Comparison of ENCODE assay signal across 8 cellular contexts in genomic region chr3:42572278-42572677, GRCh38. TPM values are rescaled to one million over a fixed set of nuclear protein-coding genes. Genes with fewer than 3 reads are reported as not detected.
DNase-seq lines count a peak whose midpoint lies in the region; ATAC-seq and TF ChIP-seq lines count a peak whose summit lies in the region.

No MANE protein-coding gene starts in this region.

- WGBS in smooth muscle cell (ENCODE audit: low lambda C conversion rate), result 40% methylated on average over 3 of the region's 3 CpGs
- 60 to 72% (median 61%) methylated on average over 3 of the region's 3 CpGs for WGBS in stomach, 5 donors

- H2AFZ ChIP-seq in smooth muscle cell (ENCODE audit: low read depth), result no peak overlapping the region

- peaks cover 17% of the 10 kb centered on the region for H3K36me3 ChIP-seq in smooth muscle cell (ENCODE audit: low read depth)
- peaks cover 11 to 53% (median 41%) of the 10 kb centered on the region in 4 donors for H3K36me3 ChIP-seq in stomach

- POLR2A ChIA-PET in activated CD4-positive, alpha-beta T cell treated with anti-CD3 and anti-CD28 coated beads for 36 hours (lab: Charles Lee), result no interaction called here

- H3K79me2 ChIP-seq in smooth muscle cell (ENCODE audit: low read depth), result peaks cover 68% of the 10 kb centered on the region

- peaks cover 8% of the 10 kb centered on the region for H3K9me3 ChIP-seq in smooth muscle cell (replicated peaks; ENCODE audit: low read depth)
- H3K9me3 ChIP-seq in stomach, result peaks cover 0 to 12% (median 1%) of the 10 kb centered on the region in 4 donors

- no peak for TF ChIP-seq EP300 in stomach (IDR thresholded peaks at IDR 0.05)

- no peak overlapping the region for H3K9ac ChIP-seq in smooth muscle cell (ENCODE audit: low read depth)

- peaks cover 57% of the 10 kb centered on the region for H4K20me1 ChIP-seq in smooth muscle cell (ENCODE audit: low read depth)

- H3K27me3 ChIP-seq in smooth muscle cell (ENCODE audit: low read depth), result no peaks in the 10 kb centered on the region
- no peaks in the 10 kb centered on the region for H3K27me3 ChIP-seq in stomach

- H3K4me3 Mint-ChIP-seq in activated CD4-positive, alpha-beta T cell treated with anti-CD3 and anti-CD28 coated beads for 36 hours, result no peak overlapping the region
- H3K4me3 Mint-ChIP-seq in activated T-helper 2 cell treated with anti-CD3 and anti-CD28 coated beads, Interferon-gamma antibody, Interleukin-2, Interleukin-4, amounts not matched to agents 10 μg/mL and 5 μg/mL and 100 μg/mL, durations not matched to agents 14 hours and 24 hours and 36 hours (ENCODE audit: low read depth), result no peak overlapping the region

- TF ChIP-seq CTCF in smooth muscle cell (IDR thresholded peaks at IDR 0.05; ENCODE audit: borderline replicate concordance, insufficient read depth, poor library complexity, severe bottlenecking) (peak; percentile 36), stomach (IDR thresholded peaks at IDR 0.05) (peak in 2 of 7 experiments; percentile 15 to 16)

- DNase-seq in activated CD4-positive, alpha-beta T cell treated with anti-CD3 and anti-CD28 coated beads for 36 hours, result peak; percentile 33
- no peak for DNase-seq in activated CD4-positive, alpha-beta T cell treated with anti-CD3 and anti-CD28 coated beads, Interleukin-2, amount 50 U/mL, for 1 hour
- peak; percentile 37 to 59 for DNase-seq in SW 1271 (lab: John Stamatoyannopoulos, UW)
- peak; percentile 65 for DNase-seq in globus pallidus (ENCODE audit: low spot score)
- no peak for DNase-seq in smooth muscle cell (lab: John Stamatoyannopoulos, UW; ENCODE audit: unreplicated experiment)
- DNase-seq in stomach, result no peak
- no peak for DNase-seq in activated T-helper 2 cell treated with anti-CD3 and anti-CD28 coated beads, Interferon-gamma antibody, Interleukin-2, Interleukin-4, amounts not matched to agents 10 μg/mL and 5 μg/mL and 100 μg/mL, durations not matched to agents 14 hours and 24 hours and 36 hours (ENCODE audit: low spot score)

- H3K4me1 Mint-ChIP-seq in activated CD4-positive, alpha-beta T cell treated with anti-CD3 and anti-CD28 coated beads for 36 hours, result peaks cover 16% of the 10 kb centered on the region
- H3K4me1 Mint-ChIP-seq in activated T-helper 2 cell treated with anti-CD3 and anti-CD28 coated beads, Interferon-gamma antibody, Interleukin-2, Interleukin-4, amounts not matched to agents 10 μg/mL and 5 μg/mL and 100 μg/mL, durations not matched to agents 14 hours and 24 hours and 36 hours (ENCODE audit: low read depth), result peaks cover 19% of the 10 kb centered on the region

- intact Hi-C loops in activated CD4-positive, alpha-beta T cell treated with anti-CD3 and anti-CD28 coated beads for 36 hours (cut with DNase I, micrococcal nuclease), result no loop called here
- intact Hi-C loops in stomach (cut with DNase I; ENCODE audit: low total_unique reads), result no loop called here
- intact Hi-C loops in activated T-helper 2 cell treated with anti-CD3 and anti-CD28 coated beads, Interferon-gamma antibody, Interleukin-2, Interleukin-4, amounts not matched to agents 10 μg/mL and 5 μg/mL and 100 μg/mL, durations not matched to agents 14 hours and 24 hours and 36 hours (cut with micrococcal nuclease), result no loop called here

- no peak overlapping the region for H3K4me2 ChIP-seq in smooth muscle cell

- no peak for TF ChIP-seq POLR2A in stomach (IDR thresholded peaks at IDR 0.05)

- CTCF ChIA-PET in activated CD4-positive, alpha-beta T cell treated with anti-CD3 and anti-CD28 coated beads for 36 hours (lab: Charles Lee), result interaction anchor here (0.6 to 1.5 kb wide), 5 partner anchors 9 to 803 kb away, joined by 3 to 6 read pairs (median 3); no protein-coding TSS in a partner anchor

- H3K36me3 Mint-ChIP-seq in activated CD4-positive, alpha-beta T cell treated with anti-CD3 and anti-CD28 coated beads for 36 hours (ENCODE audit: low read depth), result peaks cover 51% of the 10 kb centered on the region
- peaks cover 66% of the 10 kb centered on the region for H3K36me3 Mint-ChIP-seq in activated T-helper 2 cell treated with anti-CD3 and anti-CD28 coated beads, Interferon-gamma antibody, Interleukin-2, Interleukin-4, amounts not matched to agents 10 μg/mL and 5 μg/mL and 100 μg/mL, durations not matched to agents 14 hours and 24 hours and 36 hours (ENCODE audit: low read depth)

- peak; percentile 71 for ATAC-seq in activated CD4-positive, alpha-beta T cell treated with anti-CD3 and anti-CD28 coated beads for 36 hours
- ATAC-seq in HG02798 (IDR thresholded peaks at IDR 0.05; ENCODE audit: poor library complexity, unreplicated experiment), result peak; percentile 56

- H3K27ac Mint-ChIP-seq in activated CD4-positive, alpha-beta T cell treated with anti-CD3 and anti-CD28 coated beads for 36 hours, result peak overlapping the region; percentile 28
- H3K27ac Mint-ChIP-seq in activated T-helper 2 cell treated with anti-CD3 and anti-CD28 coated beads, Interferon-gamma antibody, Interleukin-2, Interleukin-4, amounts not matched to agents 10 μg/mL and 5 μg/mL and 100 μg/mL, durations not matched to agents 14 hours and 24 hours and 36 hours, result no peak overlapping the region

- no peaks in the 10 kb centered on the region for H3K27me3 Mint-ChIP-seq in activated CD4-positive, alpha-beta T cell treated with anti-CD3 and anti-CD28 coated beads for 36 hours
- no peaks in the 10 kb centered on the region for H3K27me3 Mint-ChIP-seq in activated T-helper 2 cell treated with anti-CD3 and anti-CD28 coated beads, Interferon-gamma antibody, Interleukin-2, Interleukin-4, amounts not matched to agents 10 μg/mL and 5 μg/mL and 100 μg/mL, durations not matched to agents 14 hours and 24 hours and 36 hours (ENCODE audit: low read depth)

- H3F3A ChIP-seq in smooth muscle cell (ENCODE audit: low read depth), result no peaks in the 10 kb centered on the region

- H3K4me3 ChIP-seq in smooth muscle cell, result no peak overlapping the region
- no peak overlapping the region for H3K4me3 ChIP-seq in stomach

- H3K27ac ChIP-seq in smooth muscle cell (ENCODE audit: low read depth) (no peak overlapping the region), stomach (no peak overlapping the region)

- H3K4me1 ChIP-seq in smooth muscle cell (ENCODE audit: low read depth) (no peaks in the 10 kb centered on the region), stomach (no peaks in the 10 kb centered on the region)

- H3K9me3 Mint-ChIP-seq in activated CD4-positive, alpha-beta T cell treated with anti-CD3 and anti-CD28 coated beads for 36 hours (ENCODE audit: low read depth), result peaks cover 14% of the 10 kb centered on the region
- H3K9me3 Mint-ChIP-seq in activated T-helper 2 cell treated with anti-CD3 and anti-CD28 coated beads, Interferon-gamma antibody, Interleukin-2, Interleukin-4, amounts not matched to agents 10 μg/mL and 5 μg/mL and 100 μg/mL, durations not matched to agents 14 hours and 24 hours and 36 hours, result peaks cover 22% of the 10 kb centered on the region

RNA-seq across cellular contexts. Expression of gene SEC22C, which starts 9.5 kb away (rescaled TPM):
- 10 to 100 TPM; 34.2 to 42.5 TPM for total RNA-seq in activated CD4-positive, alpha-beta T cell treated with anti-CD3 and anti-CD28 coated beads for 36 hours
- total RNA-seq in smooth muscle cell, result 52.2 and 70.5 TPM in 2 replicates
- polyA plus RNA-seq in smooth muscle cell, result 39.8 and 45.7 TPM in 2 replicates
- total RNA-seq in stomach, result 10 to 100 TPM in 4 of 5 donors, 1 to 10 TPM in 1; 9.8 to 64.3 (median 32.7) TPM
- 10 to 100 TPM; 15.5 to 31.5 (median 26.3) TPM for polyA plus RNA-seq in stomach
- total RNA-seq in activated T-helper 2 cell treated with anti-CD3 and anti-CD28 coated beads, Interferon-gamma antibody, Interleukin-2, Interleukin-4, amounts not matched to agents 10 μg/mL and 5 μg/mL and 100 μg/mL, durations not matched to agents 14 hours and 24 hours and 36 hours, result 36.1 and 40.1 TPM in 2 replicates

RNA-seq across cellular contexts. Expression of gene SS18L2, which starts 18.4 kb away (rescaled TPM):
- 10 to 100 TPM; 42.0 to 54.5 TPM for total RNA-seq in activated CD4-positive, alpha-beta T cell treated with anti-CD3 and anti-CD28 coated beads for 36 hours
- total RNA-seq in smooth muscle cell, result 24.5 and 54.2 TPM in 2 replicates
- 38.7 and 38.8 TPM in 2 replicates for polyA plus RNA-seq in smooth muscle cell
- total RNA-seq in stomach, result 10 to 100 TPM in 4 of 5 donors, 1 to 10 TPM in 1; 8.0 to 34.4 (median 27.7) TPM
- polyA plus RNA-seq in stomach, result 10 to 100 TPM; 31.9 to 59.7 (median 49.6) TPM
- 62.4 and 67.1 TPM in 2 replicates for total RNA-seq in activated T-helper 2 cell treated with anti-CD3 and anti-CD28 coated beads, Interferon-gamma antibody, Interleukin-2, Interleukin-4, amounts not matched to agents 10 μg/mL and 5 μg/mL and 100 μg/mL, durations not matched to agents 14 hours and 24 hours and 36 hours

RNA-seq across cellular contexts. Expression of gene NKTR, which starts 28.2 kb away (rescaled TPM):
- 10 to 100 TPM; 50.8 to 59.2 TPM for total RNA-seq in activated CD4-positive, alpha-beta T cell treated with anti-CD3 and anti-CD28 coated beads for 36 hours
- 91.3 and 113 TPM in 2 replicates for total RNA-seq in smooth muscle cell
- polyA plus RNA-seq in smooth muscle cell, result 37.1 and 82.3 TPM in 2 replicates
- total RNA-seq in stomach, result 100 to 1,000 TPM in 4 of 5 donors, 10 to 100 TPM in 1; 76.5 to 488 (median 141) TPM
- polyA plus RNA-seq in stomach, result 10 to 100 TPM in 1 of 3 donors, 1 to 10 TPM in 2; 3.8 to 20.0 (median 6.4) TPM
- 76.6 and 86.2 TPM in 2 replicates for total RNA-seq in activated T-helper 2 cell treated with anti-CD3 and anti-CD28 coated beads, Interferon-gamma antibody, Interleukin-2, Interleukin-4, amounts not matched to agents 10 μg/mL and 5 μg/mL and 100 μg/mL, durations not matched to agents 14 hours and 24 hours and 36 hours

Comparison
In these comparisons a context has a peak if more than half of its experiments do, and no peak if none do; other contexts are left out.
1. DNase-seq: peak in activated CD4-positive, alpha-beta T cell treated with anti-CD3 and anti-CD28 coated beads for 36 hours (single experiment), SW 1271 (2 of 2) and globus pallidus (single experiment); none in activated CD4-positive, alpha-beta T cell treated with anti-CD3 and anti-CD28 coated beads, Interleukin-2, amount 50 U/mL, for 1 hour (single experiment), smooth muscle cell (single experiment), stomach (single experiment) and activated T-helper 2 cell treated with anti-CD3 and anti-CD28 coated beads, Interferon-gamma antibody, Interleukin-2, Interleukin-4, amounts not matched to agents 10 μg/mL and 5 μg/mL and 100 μg/mL, durations not matched to agents 14 hours and 24 hours and 36 hours (single experiment).